In genomic region chr1:168631671-168632400, GRCh38 we compare ENCODE assay signal across 27 cellular contexts. TPM values are rescaled to one million over a fixed set of nuclear protein-coding genes. Genes with fewer than 3 reads are reported as not detected.
A peak's percentile ranks its signal among the peaks of the same experiment; 100 is the strongest.
DNase-seq lines count a peak whose midpoint lies in the region; ATAC-seq and TF ChIP-seq lines count a peak whose summit lies in the region.
"Had no signal": no experiment of that assay in that cellular context is flagged by ENCODE, and none has a peak within 500 bp of the region (broad histone marks: within the 10 kb centered on the region; RNA-seq: fewer than 3 reads in every experiment).

No MANE protein-coding gene starts in this region.

- H3K27ac Mint-ChIP-seq in endodermal cell: no peak overlapping the region
- no peak overlapping the region for H3K27ac Mint-ChIP-seq in endothelial cell (ENCODE audit: unreplicated experiment)
- no peak overlapping the region for H3K27ac Mint-ChIP-seq in naive thymus-derived CD8-positive, alpha-beta T cell
- H3K27ac Mint-ChIP-seq: CD4-positive, CD25-positive, alpha-beta regulatory T cell had no signal

- WGBS in endodermal cell (ENCODE audit: insufficient coverage in 1 of 2, insufficient read length in 1 of 2), 2 experiments: 89 to 100% methylated on average over 2 to 7 of the region's 7 CpGs
- WGBS in psoas muscle, 3 donors: 53 to 76% (median 58%) methylated on average over 7 of the region's 7 CpGs
- WGBS in upper lobe of left lung, 2 donors: 52 to 69% methylated on average over 7 of the region's 7 CpGs

- H3K27me3 ChIP-seq in endodermal cell (ENCODE audit: control insufficient read depth, insufficient read depth, low read length, poor library complexity, severe bottlenecking): no peaks in the 10 kb centered on the region
- H3K27me3 ChIP-seq in psoas muscle (ENCODE audit: insufficient read depth in 3 of 3, low read length in 2 of 3): no peaks in the 10 kb centered on the region
- H3K27me3 ChIP-seq in upper lobe of left lung: no peaks in the 10 kb centered on the region
- H3K27me3 ChIP-seq: BLaER1, MG63, SJSA1 had no signal

- ATAC-seq in psoas muscle (no peak), upper lobe of left lung (ENCODE audit: low FRiP score in 2 of 2) (peak; percentile 51 to 85)
- ATAC-seq in naive thymus-derived CD8-positive, alpha-beta T cell: no peak

- H3K27ac ChIP-seq in endodermal cell (ENCODE audit: low read depth, low read length): no peak overlapping the region
- H3K27ac ChIP-seq in psoas muscle: peak overlapping the region; percentile 38
- H3K27ac ChIP-seq in upper lobe of left lung: peak overlapping the region in 3 of 4 donors; percentile 15 to 66 (median 49)
- H3K27ac ChIP-seq: BLaER1, GM23248, SJSA1 had no signal

- TF ChIP-seq CTCF in endodermal cell (conservative IDR thresholded peaks at IDR 0.05) (no peak), psoas muscle (IDR thresholded peaks at IDR 0.05) (no peak), upper lobe of left lung (IDR thresholded peaks at IDR 0.05) (no peak), endothelial cell (IDR thresholded peaks at IDR 0.05; ENCODE audit: unreplicated experiment) (no peak)

- H3K36me3 ChIP-seq in endodermal cell (ENCODE audit: control insufficient read depth, insufficient read depth, low read length): no peaks in the 10 kb centered on the region
- no peaks in the 10 kb centered on the region for H3K36me3 ChIP-seq in psoas muscle (ENCODE audit: insufficient read depth in 1 of 2, low read depth in 1 of 2)
- no peaks in the 10 kb centered on the region for H3K36me3 ChIP-seq in upper lobe of left lung
- H3K36me3 ChIP-seq: BLaER1, MG63, SJSA1 had no signal

- TF ChIP-seq POLR2A in upper lobe of left lung (IDR thresholded peaks at IDR 0.05): peak in 1 of 4 donors; percentile 30

- no peak overlapping the region for H3K9ac ChIP-seq in endodermal cell (ENCODE audit: extremely low read depth, low read length, poor library complexity, severe bottlenecking)
- H3K9ac ChIP-seq: BLaER1, GM23248 had no signal

- H3K9me3 ChIP-seq in endodermal cell (ENCODE audit: control insufficient read depth, low read length): no peaks in the 10 kb centered on the region
- H3K9me3 ChIP-seq in psoas muscle: no peaks in the 10 kb centered on the region
- H3K9me3 ChIP-seq in upper lobe of left lung: no peaks in the 10 kb centered on the region
- H3K9me3 ChIP-seq: BLaER1, MG63, SJSA1 had no signal

- H3K4me3 ChIP-seq in endodermal cell (ENCODE audit: low read length) (no peak overlapping the region), psoas muscle (no peak overlapping the region), upper lobe of left lung (no peak overlapping the region)
- H3K4me3 ChIP-seq: BLaER1, GM23248, MG63, SJSA1 had no signal

- no peaks in the 10 kb centered on the region for H3K27me3 Mint-ChIP-seq in endodermal cell (ENCODE audit: insufficient read depth)
- H3K27me3 Mint-ChIP-seq in endothelial cell (ENCODE audit: unreplicated experiment): no peaks in the 10 kb centered on the region
- H3K27me3 Mint-ChIP-seq in naive thymus-derived CD8-positive, alpha-beta T cell: peaks cover 7 to 11% (median 10%) of the 10 kb centered on the region in 5 donors

- no peaks in the 10 kb centered on the region for H3K4me1 ChIP-seq in endodermal cell (ENCODE audit: control insufficient read depth, insufficient read depth, low read length)
- H3K4me1 ChIP-seq in psoas muscle: peaks cover 28% of the 10 kb centered on the region
- H3K4me1 ChIP-seq in upper lobe of left lung: peaks cover 0 to 8% (median 0%) of the 10 kb centered on the region in 4 donors
- H3K4me1 ChIP-seq: BLaER1, SJSA1 had no signal

- POLR2A ChIA-PET in naive thymus-derived CD8-positive, alpha-beta T cell (lab: Charles Lee): no interaction called here

- H3K4me1 Mint-ChIP-seq in endodermal cell (peaks cover 6% of the 10 kb centered on the region), endothelial cell (ENCODE audit: unreplicated experiment) (no peaks in the 10 kb centered on the region)
- H3K4me1 Mint-ChIP-seq in naive thymus-derived CD8-positive, alpha-beta T cell: no peaks in the 10 kb centered on the region
- H3K4me1 Mint-ChIP-seq: CD4-positive, CD25-positive, alpha-beta regulatory T cell had no signal

- H3K4me3 Mint-ChIP-seq in endodermal cell (no peak overlapping the region), endothelial cell (ENCODE audit: unreplicated experiment) (no peak overlapping the region)
- no peak overlapping the region for H3K4me3 Mint-ChIP-seq in naive thymus-derived CD8-positive, alpha-beta T cell
- H3K4me3 Mint-ChIP-seq: CD4-positive, CD25-positive, alpha-beta regulatory T cell had no signal

- DNase-seq in NOMO-1 (lab: John Stamatoyannopoulos, UW; ENCODE audit: unreplicated experiment in 2 of 2) (peak; percentile 6 to 55), endodermal cell (peak; percentile 62), psoas muscle (no peak), upper lobe of left lung (peak in 1 of 2 donors; percentile 65), endothelial cell (ENCODE audit: low spot score) (no peak), mucosa of gallbladder (ENCODE audit: low spot score) (no peak)
- no peak for DNase-seq in naive thymus-derived CD8-positive, alpha-beta T cell
- DNase-seq: CD4-positive, CD25-positive, alpha-beta regulatory T cell; DMS53; GM23248; H7; KBM-7; MG63; NCI-H1105 treated with DMSO at 0.1 percent for 48 hours; NCI-H146; NCI-H1930; NCI-H2107; NCI-H524; NCI-H774; Right ventricle myocardium superior; RPMI8226 had no signal

- peak; percentile 38 to 97 (median 80) for TF ChIP-seq EP300 in upper lobe of left lung (IDR thresholded peaks at IDR 0.05)

- H3K36me3 Mint-ChIP-seq in endodermal cell (ENCODE audit: low read depth) (no peaks in the 10 kb centered on the region), endothelial cell (ENCODE audit: low read depth, unreplicated experiment) (no peaks in the 10 kb centered on the region)
- no peaks in the 10 kb centered on the region for H3K36me3 Mint-ChIP-seq in naive thymus-derived CD8-positive, alpha-beta T cell
- H3K36me3 Mint-ChIP-seq: CD4-positive, CD25-positive, alpha-beta regulatory T cell had no signal

- no peaks in the 10 kb centered on the region for H3K9me3 Mint-ChIP-seq in endodermal cell
- no peaks in the 10 kb centered on the region for H3K9me3 Mint-ChIP-seq in endothelial cell (ENCODE audit: unreplicated experiment)
- no peaks in the 10 kb centered on the region for H3K9me3 Mint-ChIP-seq in naive thymus-derived CD8-positive, alpha-beta T cell

- intact Hi-C loops in psoas muscle (cut with DNase I): no loop called here

RNA-seq across cellular contexts. Expression of gene XCL1, which starts 55.4 kb away (rescaled TPM):
- total RNA-seq in endodermal cell: 1 to 10 TPM in 1 of 2 donors, under 1 TPM in 1; 0.75 to 1.4 TPM
- polyA plus RNA-seq in endodermal cell (2013, experiment 1 of 2): 0.78 TPM
- polyA plus RNA-seq in endodermal cell (2013, experiment 2 of 2): not detected
- under 1 TPM in 1 of 4 donors, not detected in 3; 0.28 TPM for total RNA-seq in psoas muscle
- polyA plus RNA-seq in psoas muscle: under 1 TPM in 1 of 3 donors, not detected in 2; 0.03 TPM
- total RNA-seq in upper lobe of left lung: 1 to 10 TPM in 3 of 6 donors, under 1 TPM in 2, not detected in 1; 0.30 to 2.2 (median 1.2) TPM
- not detected for total RNA-seq in endothelial cell (ENCODE audit: unreplicated experiment)
- total RNA-seq in mucosa of gallbladder: 1.6 TPM
- under 1 TPM in 1 of 2 experiments, not detected in 1; 0.36 TPM for total RNA-seq in naive thymus-derived CD8-positive, alpha-beta T cell
- 1 to 10 TPM in 1 of 3 donors, under 1 TPM in 1, not detected in 1; 0.65 to 1.5 TPM for polyA plus RNA-seq in naive thymus-derived CD8-positive, alpha-beta T cell
- total RNA-seq: CD4-positive, CD25-positive, alpha-beta regulatory T cell; Daoy; G401; GM23248; LHCN-M2; SJSA1 had no signal
- polyA plus RNA-seq: AG04450; CD4-positive, CD25-positive, alpha-beta regulatory T cell; GM23248 had no signal

Comparison
In these comparisons a context has a peak if more than half of its experiments do, and no peak if none do; other contexts are left out.
1. DNase-seq: peak in NOMO-1 (2 of 2) and endodermal cell (single experiment); none in psoas muscle (0 of 2), endothelial cell (single experiment), mucosa of gallbladder (single experiment) and naive thymus-derived CD8-positive, alpha-beta T cell (0 of 10).
2. ATAC-seq: peak in upper lobe of left lung (2 of 2); none in psoas muscle (0 of 4) and naive thymus-derived CD8-positive, alpha-beta T cell (0 of 2).